ENCODE assay signal across 30 cellular contexts in the genomic region with DNA sequence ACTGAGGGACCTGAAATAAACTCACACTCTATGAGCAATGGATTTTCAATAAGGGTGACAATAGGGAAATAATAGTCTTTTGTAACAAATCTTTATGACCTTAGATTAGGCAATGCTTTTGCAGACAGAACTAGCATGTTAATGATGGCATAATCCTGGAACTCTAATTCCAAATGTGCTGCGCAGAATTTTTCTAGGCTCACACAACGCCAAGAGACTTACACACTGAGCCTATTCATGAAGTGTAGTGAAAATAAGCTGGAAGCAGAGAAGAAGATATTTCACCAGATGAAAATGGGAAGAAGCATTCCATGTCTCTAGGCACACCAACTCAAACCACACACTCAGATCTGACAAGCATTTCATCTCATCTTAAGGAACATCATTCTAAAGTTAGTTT.
"Had no signal": no experiment of that assay in that cellular context is flagged by ENCODE, and none has a peak within 500 bp of the region (broad histone marks: within the 10 kb centered on the region; RNA-seq: fewer than 3 reads in every experiment).

No MANE protein-coding gene starts in this region.

- H3K4me3 ChIP-seq: adrenal gland, body of pancreas, breast epithelium, MG63, Peyer's patch, SJSA1 had no signal

- H3K9me3 ChIP-seq: adrenal gland, body of pancreas, breast epithelium, MG63, Peyer's patch, SJSA1, SK-N-SH had no signal

- H3K4me2 ChIP-seq: SK-N-SH had no signal

- H3K36me3 ChIP-seq: adrenal gland, breast epithelium, MG63, Peyer's patch, SJSA1 had no signal

- DNase-seq: activated CD4-positive, alpha-beta T cell treated with anti-CD3 and anti-CD28 coated beads for 36 hours; activated CD4-positive, alpha-beta T cell treated with anti-CD3 and anti-CD28 coated beads, Interleukin-2, amount 10 ng/mL, durations not matched to agents 7 days and 5 days; activated CD4-positive, alpha-beta T cell treated with anti-CD3 and anti-CD28 coated beads, Interleukin-2, amount 50 U/mL, for 48 hours; activated CD8-positive, alpha-beta memory T cell treated with anti-CD3 and anti-CD28 coated beads, Interleukin-2, amount 50 U/mL, for 4 hours; activated gamma-delta T cell treated with Interleukin-2 at 50 U/mL for 16 hours; activated naive CD4-positive, alpha-beta T cell treated with anti-CD3 and anti-CD28 coated beads for 36 hours; activated T-cell treated with anti-CD3 and anti-CD28 coated beads for 4 hours; activated T-cell treated with anti-CD3 and anti-CD28 coated beads, Interleukin-2, amount 50 U/mL, for 4 hours; adrenal gland; body of pancreas; Kasumi-1; KG1; MG63; MV-4-11; NCI-H1092; NCI-H1436 treated with DMSO at 0.1 percent for 48 hours; NCI-H1694 treated with DMSO at 0.1 percent for 48 hours; NCI-H2029; NCI-H345; NCI-H524 treated with DMSO at 0.1 percent for 48 hours; PC-3; Peyer's patch; RPMI8226; SHP77 treated with DMSO at 0.1 percent for 48 hours; SK-N-SH had no signal

- H3K27me3 ChIP-seq: adrenal gland, body of pancreas, breast epithelium, MG63, Peyer's patch, SJSA1 had no signal

- H3K27ac ChIP-seq: adrenal gland, body of pancreas, breast epithelium, Peyer's patch, SJSA1 had no signal

- H3K4me1 ChIP-seq: adrenal gland, body of pancreas, breast epithelium, Peyer's patch, SJSA1 had no signal

- ATAC-seq: activated CD4-positive, alpha-beta T cell treated with anti-CD3 and anti-CD28 coated beads for 36 hours; activated CD4-positive, CD25-positive, alpha-beta regulatory T cell treated with anti-CD3 and anti-CD28 coated beads, Interleukin-2, amount 50 U/mL, for 24 hours; activated naive CD4-positive, alpha-beta T cell treated with anti-CD3 and anti-CD28 coated beads, Interleukin-2, amount 50 U/mL, for 72 hours; activated T-cell treated with anti-CD3 and anti-CD28 coated beads, Interleukin-2, amount 50 U/mL, for 4 hours; body of pancreas; PC-3; WTC11 had no signal

- H3K9ac ChIP-seq: SK-N-SH had no signal
